Comparison of ENCODE assay signal across 1 cellular context in genomic region chr3:50324351-50325144, GRCh38.
TF ChIP-seq lines count a peak whose summit lies in the region.

No MANE protein-coding gene starts in this region.

TF ChIP-seq in IMR-90, 13 proteins besides CTCF, POLR2A, EP300 and RAD21 (continued from another document):
- TF ChIP-seq CEBPB (IDR thresholded peaks at IDR 0.05; ENCODE audit: low read depth, low read length) (no peak), MXI1 (IDR thresholded peaks at IDR 0.05; ENCODE audit: borderline replicate concordance, low read depth, low read length) (0 out of 2 replicates have a peak, but pooled peaks have one; percentile 39), RFX5 (IDR thresholded peaks at IDR 0.05; ENCODE audit: low read depth, low read length) (no peak)
- TF ChIP-seq, protein P1, sequence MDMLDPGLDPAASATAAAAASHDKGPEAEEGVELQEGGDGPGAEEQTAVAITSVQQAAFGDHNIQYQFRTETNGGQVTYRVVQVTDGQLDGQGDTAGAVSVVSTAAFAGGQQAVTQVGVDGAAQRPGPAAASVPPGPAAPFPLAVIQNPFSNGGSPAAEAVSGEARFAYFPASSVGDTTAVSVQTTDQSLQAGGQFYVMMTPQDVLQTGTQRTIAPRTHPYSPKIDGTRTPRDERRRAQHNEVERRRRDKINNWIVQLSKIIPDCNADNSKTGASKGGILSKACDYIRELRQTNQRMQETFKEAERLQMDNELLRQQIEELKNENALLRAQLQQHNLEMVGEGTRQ (IDR thresholded peaks at IDR 0.05; ENCODE audit: low read depth, low read length), result no peak
- TF ChIP-seq, protein P2, sequence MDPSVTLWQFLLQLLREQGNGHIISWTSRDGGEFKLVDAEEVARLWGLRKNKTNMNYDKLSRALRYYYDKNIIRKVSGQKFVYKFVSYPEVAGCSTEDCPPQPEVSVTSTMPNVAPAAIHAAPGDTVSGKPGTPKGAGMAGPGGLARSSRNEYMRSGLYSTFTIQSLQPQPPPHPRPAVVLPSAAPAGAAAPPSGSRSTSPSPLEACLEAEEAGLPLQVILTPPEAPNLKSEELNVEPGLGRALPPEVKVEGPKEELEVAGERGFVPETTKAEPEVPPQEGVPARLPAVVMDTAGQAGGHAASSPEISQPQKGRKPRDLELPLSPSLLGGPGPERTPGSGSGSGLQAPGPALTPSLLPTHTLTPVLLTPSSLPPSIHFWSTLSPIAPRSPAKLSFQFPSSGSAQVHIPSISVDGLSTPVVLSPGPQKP (IDR thresholded peaks at IDR 0.05; ENCODE audit: borderline replicate concordance, low read depth, low read length), result no peak
